ENCODE assay signal across 13 cellular contexts in genomic region chr9:96514108-96514824, GRCh38.
A peak's percentile ranks its signal among the peaks of the same experiment; 100 is the strongest.
DNase-seq lines count a peak whose midpoint lies in the region; ATAC-seq and TF ChIP-seq lines count a peak whose summit lies in the region.
"Had no signal": no experiment of that assay in that cellular context is flagged by ENCODE, and none has a peak within 500 bp of the region (broad histone marks: within the 10 kb centered on the region; RNA-seq: fewer than 3 reads in every experiment).

No MANE protein-coding gene starts in this region.

- H3K9me3 ChIP-seq in mammary epithelial cell (replicated peaks; ENCODE audit: insufficient read depth, low read length) (no peaks in the 10 kb centered on the region), stomach smooth muscle (ENCODE audit: control insufficient read depth in 2 of 2, low read length in 2 of 2) (no peaks in the 10 kb centered on the region)

- H3K4me1 ChIP-seq in mammary epithelial cell (ENCODE audit: insufficient read depth, low read length) (no peaks in the 10 kb centered on the region), stomach smooth muscle (ENCODE audit: control insufficient read depth, insufficient read depth, low read length) (no peaks in the 10 kb centered on the region)

- H3K27me3 ChIP-seq in mammary epithelial cell (ENCODE audit: insufficient read depth, low read length) = no peaks in the 10 kb centered on the region
- H3K27me3 ChIP-seq in stomach smooth muscle (ENCODE audit: control insufficient read depth in 1 of 2, insufficient read depth in 2 of 2, low read length in 2 of 2) = no peaks in the 10 kb centered on the region

- no TSS peak for BruUV-seq in mammary epithelial cell (replicated peaks; lab: Mats Ljungman, UMichigan)

- dilution Hi-C loops in mammary epithelial cell (cut with HindIII; ENCODE audit: low sequenced_read_pairs) = no loop called here

- intact Hi-C loops in mammary epithelial cell (cut with micrococcal nuclease) = no loop called here
- intact Hi-C loops in left cardiac atrium (cut with DNase I) = no loop called here
- intact Hi-C loops in lower leg skin (cut with DNase I; ENCODE audit: low total_unique reads) = no loop called here

- H3K4me2 ChIP-seq in mammary epithelial cell (ENCODE audit: insufficient read depth, low read depth, low read length) = no peak overlapping the region

- no peak overlapping the region for H3K9ac ChIP-seq in mammary epithelial cell (ENCODE audit: insufficient read depth, low read length)
- no peak overlapping the region for H3K9ac ChIP-seq in stomach smooth muscle (ENCODE audit: low read length in 2 of 2)

- no peak overlapping the region for H2AFZ ChIP-seq in mammary epithelial cell (ENCODE audit: low read depth, low read length)

- ATAC-seq in left cardiac atrium (peak; percentile 44 to 64), GM21529 (IDR thresholded peaks at IDR 0.05; ENCODE audit: unreplicated experiment) (no peak)
- ATAC-seq: activated CD8-positive, alpha-beta memory T cell treated with anti-CD3 and anti-CD28 coated beads, Interleukin-2, amount 10 ng/mL, durations not matched to agents 7 days and 5 days; HepG2 had no signal

- no peak for TF ChIP-seq POLR2A in lower leg skin (IDR thresholded peaks at IDR 0.05)

- 37% methylated on average over 6 of the region's 9 CpGs for WGBS in mammary epithelial cell (ENCODE audit: low coverage, missing lambda C conversion rate)
- 48 to 59% methylated on average over 9 of the region's 9 CpGs for WGBS in lower leg skin, 2 donors

- no peak overlapping the region for H3K27ac ChIP-seq in mammary epithelial cell (ENCODE audit: insufficient read depth, low read depth, low read length)
- peak overlapping the region; percentile 18 for H3K27ac ChIP-seq in stomach smooth muscle (ENCODE audit: low read length)

- H3K36me3 ChIP-seq in mammary epithelial cell (ENCODE audit: insufficient read depth, low read length) = peaks cover 2% of the 10 kb centered on the region
- H3K36me3 ChIP-seq in stomach smooth muscle (ENCODE audit: control insufficient read depth in 2 of 2, insufficient read depth in 2 of 2, low read length in 2 of 2) = peaks cover 2 to 11% of the 10 kb centered on the region in 2 donors

- TF ChIP-seq CTCF in mammary epithelial cell (conservative IDR thresholded peaks at IDR 0.05 in 1 of 2, IDR thresholded peaks at IDR 0.05 in 1 of 2; ENCODE audit: extremely low read depth in 1 of 2, insufficient read depth in 1 of 2, low read depth in 1 of 2, low read length in 2 of 2) (no peak), lower leg skin (IDR thresholded peaks at IDR 0.05) (no peak)

- H3K79me2 ChIP-seq in mammary epithelial cell (ENCODE audit: insufficient read depth, low read length) = no peaks in the 10 kb centered on the region

- no peaks in the 10 kb centered on the region for H4K20me1 ChIP-seq in mammary epithelial cell (ENCODE audit: insufficient read depth, low read length)

- no peak overlapping the region for H3K4me3 ChIP-seq in mammary epithelial cell (replicated peaks in 1 of 3; ENCODE audit: insufficient read depth in 1 of 3, low read depth in 2 of 3, low read length in 3 of 3)
- no peak overlapping the region for H3K4me3 ChIP-seq in stomach smooth muscle (ENCODE audit: low read length in 2 of 2)
- H3K4me3 ChIP-seq in lower leg skin (ENCODE audit: low read depth, poor library complexity, severe bottlenecking) = no peak overlapping the region

- in situ Hi-C loops in mammary epithelial cell (cut with MboI; ENCODE audit: low sequenced_read_pairs in 2 of 2) = no loop called here

- CTCF ChIA-PET in mammary epithelial cell (lab: Charles Lee; ENCODE audit: low non-redundant PET) = no interaction called here

- DNase-seq in EH (ENCODE audit: low read depth) = peak; percentile 83
- DNase-seq in mammary epithelial cell = peak; percentile 52
- no peak for DNase-seq in left cardiac atrium
- no peak for DNase-seq in HK-2 (ENCODE audit: unreplicated experiment)
- DNase-seq in cerebellar cortex (ENCODE audit: low spot score) = no peak
- DNase-seq in lower leg skin (ENCODE audit: low spot score in 2 of 2) = no peak
- DNase-seq: activated CD8-positive, alpha-beta memory T cell treated with anti-CD3 and anti-CD28 coated beads, Interleukin-2, amount 10 ng/mL, durations not matched to agents 7 days and 5 days; amniotic stem cell; GOT3; NCI-H2107 had no signal

Comparison
In these comparisons a context has a peak if more than half of its experiments do, and no peak if none do; other contexts are left out.
1. DNase-seq: peak in EH (single experiment) and mammary epithelial cell (single experiment); none in left cardiac atrium (single experiment), HK-2 (single experiment), cerebellar cortex (single experiment) and lower leg skin (0 of 2).